In the genomic region with DNA sequence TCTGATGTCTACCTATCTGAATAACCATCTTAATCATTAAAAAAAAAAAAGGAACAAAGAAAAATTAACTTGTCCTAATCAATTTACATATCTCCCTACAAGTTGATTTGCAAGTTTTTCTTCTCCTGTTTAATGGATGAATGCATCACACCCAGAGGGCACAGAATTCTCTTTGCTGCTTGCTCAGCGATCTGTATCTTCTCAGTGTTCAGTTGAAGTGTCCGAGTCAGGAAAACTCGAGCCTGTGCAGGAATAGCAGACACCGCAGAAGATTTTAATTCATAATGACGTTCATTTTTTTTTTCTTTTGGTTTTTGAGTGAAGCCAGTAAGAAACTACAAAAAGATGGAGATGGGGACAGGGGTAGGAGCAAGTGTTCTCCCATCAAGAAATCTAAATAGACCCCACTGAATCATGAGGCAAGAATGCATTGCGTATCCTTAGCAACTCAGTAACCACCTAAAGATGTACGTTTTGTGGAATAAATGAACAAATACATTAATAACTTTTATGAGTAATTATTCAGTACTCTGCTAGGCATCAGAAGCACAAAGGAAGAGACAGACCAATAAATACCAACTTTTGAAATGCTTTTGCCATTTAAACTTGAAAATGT, we compare ENCODE assay signal across 1 cellular context.
TF ChIP-seq lines count a peak whose summit lies in the region.

No MANE protein-coding gene starts in this region.

TF ChIP-seq in SK-N-SH, 30 proteins besides CTCF, POLR2A, EP300 and RAD21 (continued from another document):
- TF ChIP-seq, protein P1, sequence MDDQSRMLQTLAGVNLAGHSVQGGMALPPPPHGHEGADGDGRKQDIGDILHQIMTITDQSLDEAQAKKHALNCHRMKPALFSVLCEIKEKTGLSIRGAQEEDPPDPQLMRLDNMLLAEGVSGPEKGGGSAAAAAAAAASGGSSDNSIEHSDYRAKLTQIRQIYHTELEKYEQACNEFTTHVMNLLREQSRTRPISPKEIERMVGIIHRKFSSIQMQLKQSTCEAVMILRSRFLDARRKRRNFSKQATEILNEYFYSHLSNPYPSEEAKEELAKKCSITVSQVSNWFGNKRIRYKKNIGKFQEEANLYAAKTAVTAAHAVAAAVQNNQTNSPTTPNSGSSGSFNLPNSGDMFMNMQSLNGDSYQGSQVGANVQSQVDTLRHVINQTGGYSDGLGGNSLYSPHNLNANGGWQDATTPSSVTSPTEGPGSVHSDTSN (IDR thresholded peaks at IDR 0.05) = peak; percentile 80
- TF ChIP-seq, protein P2, sequence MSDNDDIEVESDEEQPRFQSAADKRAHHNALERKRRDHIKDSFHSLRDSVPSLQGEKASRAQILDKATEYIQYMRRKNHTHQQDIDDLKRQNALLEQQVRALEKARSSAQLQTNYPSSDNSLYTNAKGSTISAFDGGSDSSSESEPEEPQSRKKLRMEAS (IDR thresholded peaks at IDR 0.05; ENCODE audit: low read depth) = no peak
- no peak for TF ChIP-seq SIN3A (IDR thresholded peaks at IDR 0.05; ENCODE audit: borderline replicate concordance, low read depth, low read length)
- TF ChIP-seq, protein P3, sequence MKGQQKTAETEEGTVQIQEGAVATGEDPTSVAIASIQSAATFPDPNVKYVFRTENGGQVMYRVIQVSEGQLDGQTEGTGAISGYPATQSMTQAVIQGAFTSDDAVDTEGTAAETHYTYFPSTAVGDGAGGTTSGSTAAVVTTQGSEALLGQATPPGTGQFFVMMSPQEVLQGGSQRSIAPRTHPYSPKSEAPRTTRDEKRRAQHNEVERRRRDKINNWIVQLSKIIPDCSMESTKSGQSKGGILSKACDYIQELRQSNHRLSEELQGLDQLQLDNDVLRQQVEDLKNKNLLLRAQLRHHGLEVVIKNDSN (IDR thresholded peaks at IDR 0.05; ENCODE audit: borderline replicate concordance, low read depth) = no peak
- no peak for TF ChIP-seq ELF1 (IDR thresholded peaks at IDR 0.05)
- 0 out of 2 replicates have a peak, but pooled peaks have one; percentile 28 for TF ChIP-seq POLR2AphosphoS5 (IDR thresholded peaks at IDR 0.05; ENCODE audit: low read depth, low read length)
- TF ChIP-seq FOXJ3 (CRISPR knock-in tag; IDR thresholded peaks at IDR 0.05) = no peak
- peak; percentile 53; the same call in 1 of the 2 replicates for TF ChIP-seq RCOR1 (IDR thresholded peaks at IDR 0.05; ENCODE audit: low read length)
- no peak for TF ChIP-seq TAF1 (IDR thresholded peaks at IDR 0.05; ENCODE audit: borderline replicate concordance, low read depth, low read length)
- peak; percentile 38; the same call in 1 of the 2 replicates for TF ChIP-seq FOXM1 (IDR thresholded peaks at IDR 0.05; ENCODE audit: low read depth)
- TF ChIP-seq GABPA (IDR thresholded peaks at IDR 0.05; ENCODE audit: low read depth) = no peak
- no peak for TF ChIP-seq RFX5 (IDR thresholded peaks at IDR 0.05; ENCODE audit: low read length)
- no peak for TF ChIP-seq RXRA (IDR thresholded peaks at IDR 0.05; ENCODE audit: borderline replicate concordance, low read depth)
- peak; percentile 77 for TF ChIP-seq TCF12 (IDR thresholded peaks at IDR 0.05)
- TF ChIP-seq, protein P4, sequence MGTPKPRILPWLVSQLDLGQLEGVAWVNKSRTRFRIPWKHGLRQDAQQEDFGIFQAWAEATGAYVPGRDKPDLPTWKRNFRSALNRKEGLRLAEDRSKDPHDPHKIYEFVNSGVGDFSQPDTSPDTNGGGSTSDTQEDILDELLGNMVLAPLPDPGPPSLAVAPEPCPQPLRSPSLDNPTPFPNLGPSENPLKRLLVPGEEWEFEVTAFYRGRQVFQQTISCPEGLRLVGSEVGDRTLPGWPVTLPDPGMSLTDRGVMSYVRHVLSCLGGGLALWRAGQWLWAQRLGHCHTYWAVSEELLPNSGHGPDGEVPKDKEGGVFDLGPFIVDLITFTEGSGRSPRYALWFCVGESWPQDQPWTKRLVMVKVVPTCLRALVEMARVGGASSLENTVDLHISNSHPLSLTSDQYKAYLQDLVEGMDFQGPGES (IDR thresholded peaks at IDR 0.05; ENCODE audit: low read depth, low read length) = no peak
- no peak for TF ChIP-seq MEF2A (IDR thresholded peaks at IDR 0.05; ENCODE audit: borderline replicate concordance, low read depth)
- TF ChIP-seq, protein P5, sequence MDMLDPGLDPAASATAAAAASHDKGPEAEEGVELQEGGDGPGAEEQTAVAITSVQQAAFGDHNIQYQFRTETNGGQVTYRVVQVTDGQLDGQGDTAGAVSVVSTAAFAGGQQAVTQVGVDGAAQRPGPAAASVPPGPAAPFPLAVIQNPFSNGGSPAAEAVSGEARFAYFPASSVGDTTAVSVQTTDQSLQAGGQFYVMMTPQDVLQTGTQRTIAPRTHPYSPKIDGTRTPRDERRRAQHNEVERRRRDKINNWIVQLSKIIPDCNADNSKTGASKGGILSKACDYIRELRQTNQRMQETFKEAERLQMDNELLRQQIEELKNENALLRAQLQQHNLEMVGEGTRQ (IDR thresholded peaks at IDR 0.05; ENCODE audit: borderline replicate concordance, low read depth, low read length) = no peak
- no peak for TF ChIP-seq YY1 (IDR thresholded peaks at IDR 0.05; ENCODE audit: low read depth)
TF ChIP-seq in SK-N-SH: peak in this region for 10.
